Comparison of ENCODE assay signal across 8 cellular contexts in genomic region chrX:115560978-115561604, GRCh38. TPM values are rescaled to one million over a fixed set of nuclear protein-coding genes. Genes with fewer than 3 reads are reported as not detected.
A peak's percentile ranks its signal among the peaks of the same experiment; 100 is the strongest.
DNase-seq lines count a peak whose midpoint lies in the region; ATAC-seq, FAIRE-seq and TF ChIP-seq lines count a peak whose summit lies in the region.

PLS3 (plus strand) TSS chrX:115561174; CDS start chrX:115610251, 49,077 bp downstream.

- no peaks in the 10 kb centered on the region for H3K36me3 ChIP-seq in spleen

- no peak for TF ChIP-seq CTCF in A549 (IDR thresholded peaks at IDR 0.05)
- no peak for TF ChIP-seq CTCF in GM13976 (IDR thresholded peaks at IDR 0.05; ENCODE audit: borderline replicate concordance, control extremely low read depth, extremely low read depth, insufficient read depth, missing control alignments)
- no peak for TF ChIP-seq CTCF in spleen (IDR thresholded peaks at IDR 0.05 in 8 of 11, conservative IDR thresholded peaks at IDR 0.05 in 3 of 11)

- POLR2A ChIA-PET in A549 (lab: Yijun Ruan, JAX) = interaction anchor here (0.7 to 4.2 kb wide), 9 partner anchors 9 to 224 kb away, joined by 3 to 32 read pairs (median 3); no protein-coding TSS in a partner anchor

- H3K27ac ChIP-seq in A549 (peak within 1 kb of the TSS; percentile 95 to 99), spleen (peak within 1 kb of the TSS; percentile 15 to 88 (median 82))

- H3K9me3 ChIP-seq in A549 (no peaks in the 10 kb centered on the region), spleen (no peaks in the 10 kb centered on the region)

- peaks cover 0 to 57% (median 22%) of the 10 kb centered on the region in 7 donors for H3K27me3 ChIP-seq in spleen (replicated peaks in 1 of 7)

- no peak for TF ChIP-seq RAD21 in A549 (conservative IDR thresholded peaks at IDR 0.05 in 1 of 2, IDR thresholded peaks at IDR 0.05 in 1 of 2)

- no peak for FAIRE-seq in A549 (lab: Jason Lieb, UNC)

- ATAC-seq in A549 (peak; percentile 88 to 92), HG03432 (IDR thresholded peaks at IDR 0.05; ENCODE audit: unreplicated experiment) (peak; percentile 73)
- no peak for ATAC-seq in activated CD4-positive, CD25-positive, alpha-beta regulatory T cell treated with anti-CD3 and anti-CD28 coated beads, Interleukin-2, amount 50 U/mL, for 24 hours

- DNase-seq in A549 (ENCODE audit: low read depth in 1 of 2, low spot score in 1 of 2) (peak; percentile 89 to 94), GM13976 (ENCODE audit: low spot score) (peak; percentile 75), RPMI8226 (peak; percentile 30), dedifferentiated amniotic fluid mesenchymal stem cell (ENCODE audit: extremely low spot score) (peak; percentile 66), kidney glomerular epithelial cell (lab: John Stamatoyannopoulos, UW) (peak; percentile 16), spleen (peak; percentile 86)

- peak within 1 kb of the TSS; percentile 83 for H3K4me3 ChIP-seq in A549
- peak within 1 kb of the TSS; percentile 30 to 70 (median 38) for H3K4me3 ChIP-seq in spleen

- intact Hi-C loops in spleen (cut with DNase I; ENCODE audit: low total_unique reads) = no loop called here

- 0% methylated on average over 15 of the region's 40 CpGs for WGBS in A549 (ENCODE audit: missing lambda C conversion rate)
- WGBS in spleen, 5 donors = 1 to 15% (median 3%) methylated on average over 8 to 40 of the region's 40 CpGs

- H3K4me1 ChIP-seq in A549 (peaks cover 66% of the 10 kb centered on the region), spleen (no peaks in the 10 kb centered on the region)

- TF ChIP-seq POLR2A in A549 (IDR thresholded peaks at IDR 0.05; ENCODE audit: low read length) = peak; percentile 72
- TF ChIP-seq POLR2A in spleen (IDR thresholded peaks at IDR 0.05) = peak in 1 of 3 donors; percentile 44

- CTCF ChIA-PET in A549 (lab: Yijun Ruan, JAX) = interaction anchor here (3.9 kb wide), 1 partner anchor 230 kb away, joined by 25 read pairs; no protein-coding TSS in a partner anchor

- H3K4me2 ChIP-seq in A549 = peak within 1 kb of the TSS; percentile 87

- in situ Hi-C loops in GM13976 (cut with MboI; ENCODE audit: low sequenced_read_pairs, unreplicated experiment) = no loop called here

- no peak for TF ChIP-seq EP300 in A549 (IDR thresholded peaks at IDR 0.05)

TF ChIP-seq in A549, 52 proteins besides CTCF, POLR2A, EP300 and RAD21:
- TF ChIP-seq EHF (CRISPR knock-in tag; IDR thresholded peaks at IDR 0.05) (no peak), RNF2 (IDR thresholded peaks at IDR 0.05; ENCODE audit: borderline replicate concordance, low read depth) (no peak), BHLHE40 (IDR thresholded peaks at IDR 0.05; ENCODE audit: low read depth, low read length) (no peak), NFE2L2 (conservative IDR thresholded peaks at IDR 0.05; ENCODE audit: low read length) (no peak), NPAS2 (CRISPR knock-in tag; IDR thresholded peaks at IDR 0.05; ENCODE audit: borderline replicate concordance) (no peak), CEBPB (IDR thresholded peaks at IDR 0.05) (0 out of 4 replicates have a peak, but pooled peaks of 1 of the 2 experiments have one; percentile 14), KDM5A (IDR thresholded peaks at IDR 0.05) (no peak), FOSB (CRISPR knock-in tag; IDR thresholded peaks at IDR 0.05) (no peak), EHMT2 (IDR thresholded peaks at IDR 0.05; ENCODE audit: low read depth) (no peak), ZSCAN20 (CRISPR knock-in tag; IDR thresholded peaks at IDR 0.05) (no peak), PHF8 (IDR thresholded peaks at IDR 0.05; ENCODE audit: borderline replicate concordance, low read depth) (peak; percentile 41; the same call in 1 of the 2 replicates), JUN (IDR thresholded peaks at IDR 0.05) (peak in 1 of 2 experiments; percentile 69; a peak in 2 of 5 replicates), CBX2 (IDR thresholded peaks at IDR 0.05; ENCODE audit: borderline replicate concordance, low read depth) (no peak), CBX8 (IDR thresholded peaks at IDR 0.05) (no peak)
- TF ChIP-seq, protein P1, sequence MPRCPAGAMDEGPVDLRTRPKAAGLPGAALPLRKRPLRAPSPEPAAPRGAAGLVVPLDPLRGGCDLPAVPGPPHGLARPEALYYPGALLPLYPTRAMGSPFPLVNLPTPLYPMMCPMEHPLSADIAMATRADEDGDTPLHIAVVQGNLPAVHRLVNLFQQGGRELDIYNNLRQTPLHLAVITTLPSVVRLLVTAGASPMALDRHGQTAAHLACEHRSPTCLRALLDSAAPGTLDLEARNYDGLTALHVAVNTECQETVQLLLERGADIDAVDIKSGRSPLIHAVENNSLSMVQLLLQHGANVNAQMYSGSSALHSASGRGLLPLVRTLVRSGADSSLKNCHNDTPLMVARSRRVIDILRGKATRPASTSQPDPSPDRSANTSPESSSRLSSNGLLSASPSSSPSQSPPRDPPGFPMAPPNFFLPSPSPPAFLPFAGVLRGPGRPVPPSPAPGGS (IDR thresholded peaks at IDR 0.05) = peak; percentile 84; the same call in 2 of the 3 replicates
- TF ChIP-seq, protein P2, sequence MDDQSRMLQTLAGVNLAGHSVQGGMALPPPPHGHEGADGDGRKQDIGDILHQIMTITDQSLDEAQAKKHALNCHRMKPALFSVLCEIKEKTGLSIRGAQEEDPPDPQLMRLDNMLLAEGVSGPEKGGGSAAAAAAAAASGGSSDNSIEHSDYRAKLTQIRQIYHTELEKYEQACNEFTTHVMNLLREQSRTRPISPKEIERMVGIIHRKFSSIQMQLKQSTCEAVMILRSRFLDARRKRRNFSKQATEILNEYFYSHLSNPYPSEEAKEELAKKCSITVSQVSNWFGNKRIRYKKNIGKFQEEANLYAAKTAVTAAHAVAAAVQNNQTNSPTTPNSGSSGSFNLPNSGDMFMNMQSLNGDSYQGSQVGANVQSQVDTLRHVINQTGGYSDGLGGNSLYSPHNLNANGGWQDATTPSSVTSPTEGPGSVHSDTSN (IDR thresholded peaks at IDR 0.05) = peak; percentile 83
- TF ChIP-seq, protein P3, sequence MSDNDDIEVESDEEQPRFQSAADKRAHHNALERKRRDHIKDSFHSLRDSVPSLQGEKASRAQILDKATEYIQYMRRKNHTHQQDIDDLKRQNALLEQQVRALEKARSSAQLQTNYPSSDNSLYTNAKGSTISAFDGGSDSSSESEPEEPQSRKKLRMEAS (IDR thresholded peaks at IDR 0.05) = no peak
TF ChIP-seq in A549: peak in this region for 5.

RNA-seq across cellular contexts. Expression of gene PLS3, which starts in this region (rescaled TPM):
- 411 and 437 TPM in 2 replicates for polyA plus RNA-seq in A549 (2011; rRNA removed)
- 92.7 and 94.3 TPM in 2 replicates for polyA plus RNA-seq in A549 (2012; cell fraction: cytosol; rRNA removed)
- 44.4 and 70.5 TPM in 2 replicates for polyA plus RNA-seq in A549 (2012; cell fraction: nucleus; rRNA removed)
- 303 to 305 TPM (median 303 TPM) in 3 replicates for polyA plus RNA-seq in A549 (2017; fragmentation: RNase III; extraction: RNeasy Plus Mini Kit Qiagen cat#74134 plus additional on column Dnase treatment)
- polyA minus RNA-seq in A549 (2011; rRNA and poly(A)+ RNA removed) = 75.5 and 78.3 TPM in 2 replicates
- 100 to 1,000 TPM in 6 of 7 donors, 10 to 100 TPM in 1; 82.0 to 159 (median 120) TPM for total RNA-seq in spleen
- polyA plus RNA-seq in spleen = 10 to 100 TPM; 20.3 to 57.0 (median 23.7) TPM

Comparison
In these comparisons a context has a peak if more than half of its experiments do, and no peak if none do; other contexts are left out.
1. ATAC-seq: peak in A549 (2 of 2) and HG03432 (single experiment); none in activated CD4-positive, CD25-positive, alpha-beta regulatory T cell treated with anti-CD3 and anti-CD28 coated beads, Interleukin-2, amount 50 U/mL, for 24 hours (0 of 2).
2. DNase-seq: peak in every context shown above with its lines; median percentile 92 in A549; 86 in spleen; 75 in GM13976; 66 in dedifferentiated amniotic fluid mesenchymal stem cell; 30 in RPMI8226; 16 in kidney glomerular epithelial cell.